ENCODE assay signal across 9 cellular contexts in the genomic region with DNA sequence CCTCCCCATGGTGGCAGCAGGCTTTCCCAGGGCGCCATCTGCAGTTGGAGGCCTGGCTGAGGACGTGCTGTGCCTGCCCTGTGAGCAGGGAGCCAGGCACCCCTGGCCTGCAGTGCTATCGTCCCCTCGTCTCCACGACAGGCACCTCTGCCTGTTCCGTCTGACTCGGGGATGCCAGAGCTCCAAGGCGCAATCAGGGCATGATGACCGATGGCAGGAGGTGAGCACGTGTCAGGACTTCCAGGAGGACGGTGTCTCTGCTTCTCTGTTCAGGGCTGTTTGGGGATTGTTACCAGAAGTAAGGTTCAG.
A peak's percentile ranks its signal among the peaks of the same experiment; 100 is the strongest.
DNase-seq lines count a peak whose midpoint lies in the region; ATAC-seq, FAIRE-seq and TF ChIP-seq lines count a peak whose summit lies in the region.
"Had no signal": no experiment of that assay in that cellular context is flagged by ENCODE, and none has a peak within 500 bp of the region (broad histone marks: within the 10 kb centered on the region; RNA-seq: fewer than 3 reads in every experiment).

No MANE protein-coding gene starts in this region.

- TF ChIP-seq POLR2A in testis (IDR thresholded peaks at IDR 0.05): no peak
- TF ChIP-seq POLR2A in H54 (IDR thresholded peaks at IDR 0.05; ENCODE audit: low read depth, low read length): no peak

- no peak overlapping the region for H3K4me3 ChIP-seq in CD8-positive, alpha-beta T cell (ENCODE audit: low read depth, low read length)
- no peak overlapping the region for H3K4me3 ChIP-seq in testis

- no peak for ATAC-seq in CD8-positive, alpha-beta T cell

- H3K4me1 ChIP-seq in CD8-positive, alpha-beta T cell (ENCODE audit: insufficient read depth, low read length): peaks cover 27% of the 10 kb centered on the region
- peaks cover 5% of the 10 kb centered on the region for H3K4me1 ChIP-seq in testis

- H3K27me3 Mint-ChIP-seq in CD8-positive, alpha-beta T cell (ENCODE audit: low read depth): no peaks in the 10 kb centered on the region

- no peaks in the 10 kb centered on the region for H3K36me3 Mint-ChIP-seq in CD8-positive, alpha-beta T cell
- H3K36me3 Mint-ChIP-seq: activated naive CD8-positive, alpha-beta T cell treated with anti-CD3 and anti-CD28 coated beads, Interleukin-2, amount 10 ng/mL, durations not matched to agents 7 days and 5 days had no signal

- no peak overlapping the region for H3K27ac ChIP-seq in CD8-positive, alpha-beta T cell (ENCODE audit: low read depth, low read length)
- H3K27ac ChIP-seq in VCaP: peak overlapping the region; percentile 32; the same call in 1 of the 2 replicates
- no peak overlapping the region for H3K27ac ChIP-seq in testis

- no peak for FAIRE-seq in H54 (lab: Jason Lieb, UNC)

- no peak overlapping the region for H3K4me3 Mint-ChIP-seq in CD8-positive, alpha-beta T cell

- no peak for DNase-seq in CD8-positive, alpha-beta T cell
- no peak for DNase-seq in GM13977 (ENCODE audit: low spot score)
- DNase-seq in iPS-NIHi11 (ENCODE audit: low spot score): peak; percentile 39
- DNase-seq in mesenteric fat pad (ENCODE audit: low spot score): no peak
- DNase-seq in testis: no peak
- DNase-seq in H54 (ENCODE audit: insufficient read length, low spot score): no peak
- DNase-seq: activated naive CD8-positive, alpha-beta T cell treated with anti-CD3 and anti-CD28 coated beads, Interleukin-2, amount 10 ng/mL, durations not matched to agents 7 days and 5 days; T-helper 17 cell had no signal

- in situ Hi-C loops in GM13977 (cut with MboI; ENCODE audit: low pct_unique_long_range_greater_than_20kb, low sequenced_read_pairs, unreplicated experiment): no loop called here

- CTCF ChIA-PET in CD8-positive, alpha-beta T cell (lab: Charles Lee): interaction anchor here (0.9 kb wide), 2 partner anchors 52 to 154 kb away, joined by 3 to 4 read pairs; no protein-coding TSS in a partner anchor

- H3K4me1 Mint-ChIP-seq in CD8-positive, alpha-beta T cell (ENCODE audit: low read depth): peaks cover 32% of the 10 kb centered on the region

- POLR2A ChIA-PET in CD8-positive, alpha-beta T cell (lab: Charles Lee): no interaction called here

- no peaks in the 10 kb centered on the region for H3K9me3 ChIP-seq in CD8-positive, alpha-beta T cell (ENCODE audit: low read length)
- no peaks in the 10 kb centered on the region for H3K9me3 ChIP-seq in testis

- peaks cover 3% of the 10 kb centered on the region for H3K9me3 Mint-ChIP-seq in CD8-positive, alpha-beta T cell

- TF ChIP-seq CTCF in CD8-positive, alpha-beta T cell (IDR thresholded peaks at IDR 0.05): no peak
- TF ChIP-seq CTCF in GM13977 (IDR thresholded peaks at IDR 0.05; ENCODE audit: extremely low read depth, insufficient read depth, missing control alignments): peak; percentile 16
- TF ChIP-seq CTCF in VCaP (conservative IDR thresholded peaks at IDR 0.05): peak; percentile 55
- TF ChIP-seq CTCF in testis (IDR thresholded peaks at IDR 0.05): no peak

- WGBS in testis, 2 donors: 56 to 85% methylated on average over 5 to 11 of the region's 11 CpGs

- no peaks in the 10 kb centered on the region for H3K27me3 ChIP-seq in CD8-positive, alpha-beta T cell (ENCODE audit: insufficient read depth, low read length)
- H3K27me3 ChIP-seq in testis: no peaks in the 10 kb centered on the region

- intact Hi-C loops in CD8-positive, alpha-beta T cell (cut with DNase I, micrococcal nuclease): loop anchor here (5.0 kb wide), 2 partner anchors 176 to 216 kb away; no protein-coding TSS in a partner anchor
- intact Hi-C loops in testis (cut with DNase I; ENCODE audit: low total_unique reads): no loop called here

- H3K36me3 ChIP-seq in CD8-positive, alpha-beta T cell (ENCODE audit: insufficient read depth, low read length): no peaks in the 10 kb centered on the region
- H3K36me3 ChIP-seq in testis (ENCODE audit: low read depth, missing control alignments): no peaks in the 10 kb centered on the region

- peak overlapping the region; percentile 91 for H3K27ac Mint-ChIP-seq in CD8-positive, alpha-beta T cell

Comparison
In these comparisons a context has a peak if more than half of its experiments do, and no peak if none do; other contexts are left out.
1. CTCF ChIP-seq: peak in GM13977 (single experiment) and VCaP (single experiment); none in CD8-positive, alpha-beta T cell (single experiment) and testis (0 of 3).